20 cellular contexts compared by ENCODE assay signal in the genomic region with DNA sequence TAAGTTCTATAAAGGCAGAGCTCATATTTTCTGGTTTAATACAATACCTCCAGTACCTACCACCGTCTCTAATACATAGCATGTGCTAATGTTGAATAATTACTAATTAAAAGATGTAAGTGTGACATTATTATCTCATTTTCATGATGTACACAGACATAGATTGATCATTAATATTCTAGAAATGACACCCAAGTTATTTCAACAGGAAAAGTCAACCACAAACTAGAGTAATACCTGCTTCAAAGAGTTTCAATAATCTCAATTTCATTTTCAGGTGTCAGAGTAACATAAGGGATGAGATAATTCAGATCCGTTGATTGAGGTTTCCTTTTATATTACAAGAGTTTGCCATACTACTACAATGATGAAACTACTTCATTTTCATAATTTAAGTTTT.
A peak's percentile ranks its signal among the peaks of the same experiment; 100 is the strongest.
DNase-seq lines count a peak whose midpoint lies in the region; ATAC-seq, FAIRE-seq and TF ChIP-seq lines count a peak whose summit lies in the region.
"Had no signal": no experiment of that assay in that cellular context is flagged by ENCODE, and none has a peak within 500 bp of the region (broad histone marks: within the 10 kb centered on the region; RNA-seq: fewer than 3 reads in every experiment).

No MANE protein-coding gene starts in this region.

- H3K27ac Mint-ChIP-seq in natural killer cell, result no peak overlapping the region
- H3K27ac Mint-ChIP-seq: activated CD4-positive, alpha-beta memory T cell treated with anti-CD3 and anti-CD28 coated beads, Interleukin-2, amount 10 ng/mL, durations not matched to agents 7 days and 5 days; memory B cell; T-helper 2 cell treated with Interferon-gamma antibody and Interleukin-4, amounts not matched to agents 5 μg/mL and 100 μg/mL, for 36 hours had no signal

- H3K79me2 ChIP-seq in MM.1S (ENCODE audit: low read length), result no peaks in the 10 kb centered on the region

- no peaks in the 10 kb centered on the region for H3K27me3 Mint-ChIP-seq in natural killer cell (ENCODE audit: low read depth in 2 of 2)
- H3K27me3 Mint-ChIP-seq: activated CD4-positive, alpha-beta memory T cell treated with anti-CD3 and anti-CD28 coated beads, Interleukin-2, amount 10 ng/mL, durations not matched to agents 7 days and 5 days; brain; memory B cell had no signal

- H3K27me3 ChIP-seq in MM.1S (replicated peaks; ENCODE audit: insufficient read depth, low read length) (no peaks in the 10 kb centered on the region), small intestine (ENCODE audit: control insufficient read depth in 2 of 2, insufficient read depth in 2 of 2, low read length in 2 of 2) (no peaks in the 10 kb centered on the region), ascending aorta (no peaks in the 10 kb centered on the region)
- H3K27me3 ChIP-seq: BLaER1, neutrophil, testis had no signal

- no peak overlapping the region for H2AFZ ChIP-seq in MM.1S (ENCODE audit: low read length)

- H3K27ac ChIP-seq in MM.1S (ENCODE audit: low read length), result no peak overlapping the region
- no peak overlapping the region for H3K27ac ChIP-seq in small intestine (ENCODE audit: low read depth in 1 of 2, low read length in 1 of 2)
- no peak overlapping the region for H3K27ac ChIP-seq in ascending aorta
- H3K27ac ChIP-seq: BLaER1, KMS-11, neutrophil, testis had no signal

- no peaks in the 10 kb centered on the region for H3K36me3 ChIP-seq in MM.1S (replicated peaks; ENCODE audit: insufficient read depth, low read length)
- no peaks in the 10 kb centered on the region for H3K36me3 ChIP-seq in small intestine (ENCODE audit: control insufficient read depth in 2 of 2, insufficient read depth in 2 of 2, low read length in 2 of 2)
- no peaks in the 10 kb centered on the region for H3K36me3 ChIP-seq in ascending aorta
- H3K36me3 ChIP-seq: BLaER1, neutrophil had no signal

- DNase-seq in MM.1S (peak; percentile 71), small intestine (no peak), middle frontal gyrus (ENCODE audit: extremely low spot score, low spot score) (no peak), ascending aorta (ENCODE audit: low spot score in 2 of 2) (no peak), natural killer cell (no peak)
- DNase-seq: activated CD4-positive, alpha-beta memory T cell treated with anti-CD3 and anti-CD28 coated beads, Interleukin-2, amount 10 ng/mL, durations not matched to agents 7 days and 5 days; activated effector memory CD4-positive, alpha-beta T cell treated with Interleukin-2 at 50 U/mL for 16 hours; effector CD4-positive, alpha-beta T cell; NCI-H1930; testis had no signal

- H4K20me1 ChIP-seq in MM.1S (ENCODE audit: insufficient read depth, low read length), result no peaks in the 10 kb centered on the region
- H4K20me1 ChIP-seq: BLaER1 had no signal

- no peak overlapping the region for H3K4me3 Mint-ChIP-seq in natural killer cell
- H3K4me3 Mint-ChIP-seq: activated CD4-positive, alpha-beta memory T cell treated with anti-CD3 and anti-CD28 coated beads, Interleukin-2, amount 10 ng/mL, durations not matched to agents 7 days and 5 days; brain; memory B cell; T-helper 2 cell treated with Interferon-gamma antibody and Interleukin-4, amounts not matched to agents 5 μg/mL and 100 μg/mL, for 36 hours had no signal

- FAIRE-seq in small intestine (lab: Jason Lieb, UNC), result no peak
- FAIRE-seq: GM12892 had no signal

- H3K4me3 ChIP-seq in MM.1S (ENCODE audit: low read length), result no peak overlapping the region
- no peak overlapping the region for H3K4me3 ChIP-seq in small intestine (ENCODE audit: low read depth in 1 of 2, low read length in 2 of 2)
- H3K4me3 ChIP-seq in ascending aorta, result no peak overlapping the region
- H3K4me3 ChIP-seq: BLaER1, testis had no signal

- H3K9me3 Mint-ChIP-seq in natural killer cell, result peaks cover 9 to 15% of the 10 kb centered on the region in 2 donors
- H3K9me3 Mint-ChIP-seq: brain, memory B cell had no signal

- TF ChIP-seq CTCF in MM.1S (IDR thresholded peaks at IDR 0.05; ENCODE audit: low read length), result no peak
- TF ChIP-seq CTCF in ascending aorta (IDR thresholded peaks at IDR 0.05), result no peak
- TF ChIP-seq CTCF in natural killer cell (IDR thresholded peaks at IDR 0.05), result no peak

- peak overlapping the region; percentile 12; the same call in 1 of the 2 replicates for H3K4me2 ChIP-seq in MM.1S (ENCODE audit: low read depth, low read length)
- H3K4me2 ChIP-seq: BLaER1, KMS-11 had no signal

- no peaks in the 10 kb centered on the region for H3K4me1 Mint-ChIP-seq in natural killer cell
- H3K4me1 Mint-ChIP-seq: memory B cell had no signal

- no peaks in the 10 kb centered on the region for H3K9me2 ChIP-seq in MM.1S (replicated peaks; ENCODE audit: insufficient read depth, low read length)

- H3K4me1 ChIP-seq in MM.1S (ENCODE audit: low read length) (peaks cover 11% of the 10 kb centered on the region), small intestine (ENCODE audit: control insufficient read depth in 2 of 2, insufficient read depth in 1 of 2, low read depth in 1 of 2, low read length in 1 of 2) (no peaks in the 10 kb centered on the region), ascending aorta (peaks cover 0 to 8% of the 10 kb centered on the region in 2 donors)
- H3K4me1 ChIP-seq: BLaER1, testis had no signal

- no peaks in the 10 kb centered on the region; the same call in 1 of the 2 replicates for H3F3A ChIP-seq in MM.1S (ENCODE audit: insufficient read depth, low read length)

- no peaks in the 10 kb centered on the region for H3K9me3 ChIP-seq in MM.1S (replicated peaks; ENCODE audit: insufficient read depth, low read length)
- H3K9me3 ChIP-seq in small intestine (ENCODE audit: control insufficient read depth, low read depth), result no peaks in the 10 kb centered on the region
- no peaks in the 10 kb centered on the region for H3K9me3 ChIP-seq in ascending aorta
- H3K9me3 ChIP-seq: BLaER1, neutrophil, testis had no signal

- H3K9ac ChIP-seq in MM.1S (ENCODE audit: low read length), result no peak overlapping the region
- H3K9ac ChIP-seq: BLaER1, KMS-11 had no signal

- 71 to 77% (median 75%) methylated on average over 2 of the region's 2 CpGs for WGBS in small intestine, 3 donors

- intact Hi-C loops in ascending aorta (cut with DNase I) (no loop called here), natural killer cell (cut with micrococcal nuclease) (no loop called here)

- peak; percentile 87 for ATAC-seq in GM19035 (IDR thresholded peaks at IDR 0.05; ENCODE audit: unreplicated experiment)
- peak; percentile 92 for ATAC-seq in GM21619 (IDR thresholded peaks at IDR 0.05; ENCODE audit: unreplicated experiment)
- ATAC-seq in HG03066 (IDR thresholded peaks at IDR 0.05; ENCODE audit: low read depth, unreplicated experiment), result peak; percentile 64
- ATAC-seq in natural killer cell, result no peak

- no peaks in the 10 kb centered on the region for H3K36me3 Mint-ChIP-seq in natural killer cell
- H3K36me3 Mint-ChIP-seq: brain, memory B cell had no signal

Comparison
In these comparisons a context has a peak if more than half of its experiments do, and no peak if none do; other contexts are left out.
1. ATAC-seq: peak in GM19035 (single experiment), GM21619 (single experiment) and HG03066 (single experiment); none in natural killer cell (0 of 3).